Comparison of ENCODE assay signal across 22 cellular contexts in genomic region chr2:692767-693166, GRCh38. TPM values are rescaled to one million over a fixed set of nuclear protein-coding genes. Genes with fewer than 3 reads are reported as not detected.
DNase-seq lines count a peak whose midpoint lies in the region; ATAC-seq and TF ChIP-seq lines count a peak whose summit lies in the region.
"Had no signal": no experiment of that assay in that cellular context is flagged by ENCODE, and none has a peak within 500 bp of the region (broad histone marks: within the 10 kb centered on the region; RNA-seq: fewer than 3 reads in every experiment).

No MANE protein-coding gene starts in this region.

- no peaks in the 10 kb centered on the region for H3K9me2 ChIP-seq in SK-N-SH

- H3K27ac ChIP-seq in SK-N-SH (ENCODE audit: low read depth in 2 of 2, low read length in 1 of 2): no peak overlapping the region
- peak overlapping the region; percentile 92 to 93 for H3K27ac ChIP-seq in uterus
- no peak overlapping the region for H3K27ac ChIP-seq in transverse colon
- H3K27ac ChIP-seq: 22Rv1, BLaER1, GM23248, KMS-11 had no signal

- no peak for TF ChIP-seq CTCF in SK-N-SH (IDR thresholded peaks at IDR 0.05)
- TF ChIP-seq CTCF in uterus (IDR thresholded peaks at IDR 0.05): no peak
- no peak for TF ChIP-seq CTCF in transverse colon (IDR thresholded peaks at IDR 0.05)

- POLR2A ChIA-PET in SK-N-SH (lab: Yijun Ruan, JAX): no interaction called here

- H3K79me2 ChIP-seq in SK-N-SH (ENCODE audit: insufficient read depth): no peaks in the 10 kb centered on the region

- peaks cover 0 to 8% of the 10 kb centered on the region in 2 donors for H3K36me3 Mint-ChIP-seq in naive B cell

- no peaks in the 10 kb centered on the region for H3F3A ChIP-seq in SK-N-SH (replicated peaks; ENCODE audit: insufficient read depth)

- no peak for TF ChIP-seq RAD21 in SK-N-SH (IDR thresholded peaks at IDR 0.05; ENCODE audit: low read length)

- peak overlapping the region in 5 of 6 donors; percentile 54 to 81 (median 63) for H3K27ac Mint-ChIP-seq in naive B cell
- H3K27ac Mint-ChIP-seq: HFFc6 had no signal

- H3K36me3 ChIP-seq in SK-N-SH (replicated peaks in 1 of 2; ENCODE audit: control insufficient read depth in 1 of 2, insufficient read depth in 2 of 2, low read length in 1 of 2) (no peaks in the 10 kb centered on the region), uterus (no peaks in the 10 kb centered on the region), transverse colon (no peaks in the 10 kb centered on the region)
- H3K36me3 ChIP-seq: BLaER1 had no signal

- no peaks in the 10 kb centered on the region for H3K9me3 Mint-ChIP-seq in naive B cell
- H3K9me3 Mint-ChIP-seq: HFFc6 had no signal

- peak overlapping the region; percentile 47; the same call in 1 of the 2 replicates for H2AFZ ChIP-seq in SK-N-SH (ENCODE audit: low read depth)
- H2AFZ ChIP-seq: GM23248 had no signal

- CTCF ChIA-PET in SK-N-SH (lab: Yijun Ruan, JAX): interaction anchor here (2.2 kb wide), 1 partner anchor 21 kb away, joined by 6 read pairs; no protein-coding TSS in a partner anchor

- ATAC-seq in SK-N-SH treated with all-trans-retinoic acid at 6 μM for 48 hours: no peak
- no peak for ATAC-seq in naive B cell (ENCODE audit: low read depth in 2 of 2)
- ATAC-seq in HG03025 (IDR thresholded peaks at IDR 0.05; ENCODE audit: low FRiP score, unreplicated experiment): no peak
- ATAC-seq: Panc1, Right ventricle myocardium inferior had no signal

- 53% methylated on average over 8 of the region's 8 CpGs for WGBS in SK-N-SH (ENCODE audit: low lambda C conversion rate)
- WGBS in transverse colon (ENCODE audit: low coverage in 1 of 2), 2 donors: 83 to 100% methylated on average over 1 to 8 of the region's 8 CpGs

- no peak overlapping the region for H3K4me3 ChIP-seq in SK-N-SH (ENCODE audit: low read depth in 2 of 2, low read length in 1 of 2)
- no peak overlapping the region for H3K4me3 ChIP-seq in uterus
- H3K4me3 ChIP-seq in transverse colon: no peak overlapping the region
- H3K4me3 ChIP-seq: BLaER1, GM23248 had no signal

- no peaks in the 10 kb centered on the region for H3K27me3 Mint-ChIP-seq in naive B cell

- H3K9me3 ChIP-seq in SK-N-SH (no peaks in the 10 kb centered on the region), uterus (no peaks in the 10 kb centered on the region), transverse colon (no peaks in the 10 kb centered on the region)

- no peaks in the 10 kb centered on the region for H4K20me1 ChIP-seq in SK-N-SH (ENCODE audit: insufficient read depth)
- H4K20me1 ChIP-seq: BLaER1 had no signal

- H3K27me3 ChIP-seq in SK-N-SH (ENCODE audit: insufficient read depth) (no peaks in the 10 kb centered on the region), uterus (no peaks in the 10 kb centered on the region), transverse colon (no peaks in the 10 kb centered on the region)
- H3K27me3 ChIP-seq: BLaER1 had no signal

- intact Hi-C loops in uterus (cut with DNase I; ENCODE audit: low total_unique reads) (no loop called here), transverse colon (cut with DNase I; ENCODE audit: low total_unique reads) (no loop called here)

- DNase-seq in SK-N-SH (no peak), amniotic epithelial cell (ENCODE audit: low read depth) (peak; percentile 7), naive B cell (no peak), uterus (peak; percentile 74 to 86), COLO668 (lab: John Stamatoyannopoulos, UW; ENCODE audit: unreplicated experiment) (no peak), transverse colon (no peak)
- DNase-seq: DMS 273 treated with DMSO at 0.1 percent for 48 hours, GM23248, HFFc6, MM.1S, NCI-H1105 treated with DMSO at 0.1 percent for 48 hours, NCI-H1930, NCI-H2171, NCI-H446 treated with DMSO at 0.1 percent for 48 hours, NCI-H82 had no signal

- TF ChIP-seq EP300 in SK-N-SH (IDR thresholded peaks at IDR 0.05; ENCODE audit: borderline replicate concordance in 1 of 2, low read depth in 1 of 2, low read length in 1 of 2): no peak
- no peak for TF ChIP-seq EP300 in transverse colon (IDR thresholded peaks at IDR 0.05; ENCODE audit: low read depth)

- H3K4me2 ChIP-seq in SK-N-SH: no peak overlapping the region
- H3K4me2 ChIP-seq: KMS-11 had no signal

- TF ChIP-seq POLR2A in uterus (IDR thresholded peaks at IDR 0.05): no peak
- TF ChIP-seq POLR2A in transverse colon (IDR thresholded peaks at IDR 0.05): no peak

- no peak overlapping the region for H3K4me3 Mint-ChIP-seq in naive B cell

- in situ Hi-C loops in transverse colon (cut with MboI; ENCODE audit: low pct_ligation_motif_present in 1 of 4, low pct_unique_long_range_greater_than_20kb in 1 of 4, low sequenced_read_pairs in 3 of 4): no loop called here

- peaks cover 24 to 34% (median 28%) of the 10 kb centered on the region in 3 donors for H3K4me1 Mint-ChIP-seq in naive B cell

- no peak overlapping the region for H3K9ac ChIP-seq in SK-N-SH
- H3K9ac ChIP-seq: BLaER1, GM23248, KMS-11 had no signal

- H3K4me1 ChIP-seq in SK-N-SH (ENCODE audit: control insufficient read depth in 1 of 2, insufficient read depth in 2 of 2, low read depth in 1 of 2, low read length in 1 of 2): peaks cover 0 to 15% of the 10 kb centered on the region in 2 experiments; a peak in 1 of 4 replicates
- peaks cover 11 to 30% of the 10 kb centered on the region in 2 donors for H3K4me1 ChIP-seq in uterus
- no peaks in the 10 kb centered on the region for H3K4me1 ChIP-seq in transverse colon

TF ChIP-seq in SK-N-SH, 30 proteins besides CTCF, POLR2A, EP300 and RAD21 (continues in another document):
- TF ChIP-seq MXI1 (IDR thresholded peaks at IDR 0.05; ENCODE audit: low read depth, low read length): no peak
- no peak for TF ChIP-seq USF1 (IDR thresholded peaks at IDR 0.05; ENCODE audit: borderline replicate concordance, low read depth)
- no peak for TF ChIP-seq NFIC (IDR thresholded peaks at IDR 0.05; ENCODE audit: borderline replicate concordance)
- no peak for TF ChIP-seq PBX3 (IDR thresholded peaks at IDR 0.05)

TF ChIP-seq in SK-N-SH treated with all-trans-retinoic acid at 6 μM for 48 hours, 23 proteins besides CTCF, POLR2A, EP300 and RAD21:
- TF ChIP-seq TOX (CRISPR knock-in tag; IDR thresholded peaks at IDR 0.05; ENCODE audit: borderline replicate concordance) (no peak), ZFP30 (CRISPR knock-in tag; IDR thresholded peaks at IDR 0.05) (no peak), BACH2 (CRISPR knock-in tag; IDR thresholded peaks at IDR 0.05; ENCODE audit: borderline replicate concordance) (no peak), TCF4 (CRISPR knock-in tag; IDR thresholded peaks at IDR 0.05; ENCODE audit: borderline replicate concordance) (no peak), POU6F1 (CRISPR knock-in tag; IDR thresholded peaks at IDR 0.05; ENCODE audit: borderline replicate concordance, low read depth) (no peak), ZNF565 (CRISPR knock-in tag; conservative IDR thresholded peaks at IDR 0.05; ENCODE audit: low read depth) (no peak), ZNF70 (CRISPR knock-in tag; IDR thresholded peaks at IDR 0.05) (no peak), PATZ1 (CRISPR knock-in tag; IDR thresholded peaks at IDR 0.05; ENCODE audit: borderline replicate concordance) (no peak), SNAI2 (CRISPR knock-in tag; IDR thresholded peaks at IDR 0.05) (no peak), ESRRG (CRISPR knock-in tag; IDR thresholded peaks at IDR 0.05) (no peak), ZNF8 (CRISPR knock-in tag; IDR thresholded peaks at IDR 0.05) (no peak)
TF ChIP-seq in SK-N-SH treated with all-trans-retinoic acid at 6 μM for 48 hours: peak in this region for 0.

RNA-seq across cellular contexts. Expression of gene TMEM18, which starts 15.6 kb away (rescaled TPM):
- polyA plus RNA-seq in SK-N-SH (2012; rRNA removed) (28.9 and 29.3 TPM in 2 replicates), naive B cell (ENCODE audit: low read depth in 6 of 6) (10 to 100 TPM; 22.2 to 40.5 (median 25.3) TPM)
- polyA plus RNA-seq in SK-N-SH (2012; cell fraction: cytosol; rRNA removed): 28.5 and 44.5 TPM in 2 replicates
- polyA plus RNA-seq in SK-N-SH (2012; cell fraction: nucleus; rRNA removed): 35.6 and 46.8 TPM in 2 replicates
- total RNA-seq in uterus (10 to 100 TPM; 10.8 to 49.7 (median 34.3) TPM), transverse colon (10 to 100 TPM; 11.0 to 31.0 (median 14.5) TPM)

Comparison
In these comparisons a context has a peak if more than half of its experiments do, and no peak if none do; other contexts are left out.
1. DNase-seq: peak in amniotic epithelial cell (single experiment) and uterus (2 of 2); none in SK-N-SH (single experiment), naive B cell (single experiment), COLO668 (single experiment) and transverse colon (single experiment).
2. H3K27ac ChIP-seq: peak in uterus (2 of 2); none in SK-N-SH (0 of 2) and transverse colon (0 of 4).